Comparison of ENCODE assay signal across 18 cellular contexts in genomic region chr15:77001351-77001750, GRCh38. TPM values are rescaled to one million over a fixed set of nuclear protein-coding genes. Genes with fewer than 3 reads are reported as not detected.
DNase-seq lines count a peak whose midpoint lies in the region; ATAC-seq and TF ChIP-seq lines count a peak whose summit lies in the region.
"Had no signal": no experiment of that assay in that cellular context is flagged by ENCODE, and none has a peak within 500 bp of the region (broad histone marks: within the 10 kb centered on the region; RNA-seq: fewer than 3 reads in every experiment).

No MANE protein-coding gene starts in this region.

- peaks cover 47% of the 10 kb centered on the region for H3K36me3 Mint-ChIP-seq in activated naive CD8-positive, alpha-beta T cell treated with anti-CD3 and anti-CD28 coated beads, Interleukin-2, amount 10 ng/mL, durations not matched to agents 7 days and 5 days

- H2AFZ ChIP-seq in smooth muscle cell (ENCODE audit: low read depth), result no peak overlapping the region

- peak overlapping the region; percentile 84 for H3K27ac Mint-ChIP-seq in activated naive CD8-positive, alpha-beta T cell treated with anti-CD3 and anti-CD28 coated beads, Interleukin-2, amount 10 ng/mL, durations not matched to agents 7 days and 5 days
- H3K27ac Mint-ChIP-seq: nephron had no signal

- 80% methylated on average over 4 of the region's 4 CpGs for WGBS in smooth muscle cell (ENCODE audit: low lambda C conversion rate)

- H3K4me3 ChIP-seq in smooth muscle cell, result no peak overlapping the region

- ATAC-seq in activated naive CD8-positive, alpha-beta T cell treated with anti-CD3 and anti-CD28 coated beads, Interleukin-2, amount 10 ng/mL, durations not matched to agents 7 days and 5 days (ENCODE audit: low read depth), result no peak
- ATAC-seq in omental fat pad (ENCODE audit: low FRiP score) (no peak), HG02763 (IDR thresholded peaks at IDR 0.05; ENCODE audit: unreplicated experiment) (no peak)
- ATAC-seq: left ventricle myocardium superior had no signal

- no peaks in the 10 kb centered on the region for H3F3A ChIP-seq in smooth muscle cell (ENCODE audit: low read depth)

- no peaks in the 10 kb centered on the region for H4K20me1 ChIP-seq in smooth muscle cell (ENCODE audit: low read depth)

- H3K27ac ChIP-seq in smooth muscle cell (ENCODE audit: low read depth), result no peak overlapping the region

- H3K9me3 ChIP-seq in smooth muscle cell (replicated peaks; ENCODE audit: low read depth), result no peaks in the 10 kb centered on the region

- no peak for TF ChIP-seq CTCF in omental fat pad (IDR thresholded peaks at IDR 0.05)
- no peak for TF ChIP-seq CTCF in smooth muscle cell (IDR thresholded peaks at IDR 0.05; ENCODE audit: borderline replicate concordance, insufficient read depth, poor library complexity, severe bottlenecking)

- H3K9ac ChIP-seq in smooth muscle cell (ENCODE audit: low read depth), result no peak overlapping the region

- H3K27me3 Mint-ChIP-seq in activated naive CD8-positive, alpha-beta T cell treated with anti-CD3 and anti-CD28 coated beads, Interleukin-2, amount 10 ng/mL, durations not matched to agents 7 days and 5 days, result no peaks in the 10 kb centered on the region

- POLR2A ChIA-PET in activated naive CD8-positive, alpha-beta T cell treated with anti-CD3 and anti-CD28 coated beads, Interleukin-2, amount 10 ng/mL, durations not matched to agents 7 days and 5 days (lab: Charles Lee), result interaction anchor here (1.7 to 9.0 kb wide), 2 partner anchors 13 to 14 kb away, joined by 5 to 137 read pairs; no protein-coding TSS in a partner anchor

- no peaks in the 10 kb centered on the region for H3K36me3 ChIP-seq in smooth muscle cell (ENCODE audit: low read depth)

- H3K4me1 Mint-ChIP-seq in activated naive CD8-positive, alpha-beta T cell treated with anti-CD3 and anti-CD28 coated beads, Interleukin-2, amount 10 ng/mL, durations not matched to agents 7 days and 5 days, result peaks cover 79% of the 10 kb centered on the region

- DNase-seq in activated T-cell treated with anti-CD3 and anti-CD28 coated beads, Interleukin-2, amount 50 U/mL, for 1 hour, result peak; percentile 13
- DNase-seq in activated T-cell treated with anti-CD3 and anti-CD28 coated beads for 4 hours (no peak), NCI-H146 treated with DMSO at 0.1 percent for 48 hours (lab: John Stamatoyannopoulos, UW; ENCODE audit: unreplicated experiment) (peak; percentile 3), omental fat pad (ENCODE audit: low spot score) (peak; percentile 9), smooth muscle cell (lab: John Stamatoyannopoulos, UW; ENCODE audit: unreplicated experiment) (no peak), NOMO-1 treated with DMSO at 0.1 percent for 48 hours (lab: John Stamatoyannopoulos, UW; ENCODE audit: unreplicated experiment) (no peak)
- DNase-seq in activated naive CD8-positive, alpha-beta T cell treated with anti-CD3 and anti-CD28 coated beads, Interleukin-2, amount 10 ng/mL, durations not matched to agents 7 days and 5 days, result no peak
- DNase-seq: activated CD4-positive, alpha-beta T cell treated with anti-CD3 and anti-CD28 coated beads for 48 hours; central memory CD4-positive, alpha-beta T cell; foreskin melanocyte; left ventricle myocardium superior; NCI-H187 treated with DMSO at 0.1 percent for 48 hours; NCI-H774; stimulated activated CD4-positive, alpha-beta T cell treated with anti-CD3 and anti-CD28 coated beads, Interleukin-2, amount 100 ng/mL, for 48 hours; trophoblast cell had no signal

- no peaks in the 10 kb centered on the region for H3K79me2 ChIP-seq in smooth muscle cell (ENCODE audit: low read depth)

- no peaks in the 10 kb centered on the region for H3K4me1 ChIP-seq in smooth muscle cell (ENCODE audit: low read depth)

- no peaks in the 10 kb centered on the region for H3K27me3 ChIP-seq in smooth muscle cell (ENCODE audit: low read depth)

- H3K4me3 Mint-ChIP-seq in activated naive CD8-positive, alpha-beta T cell treated with anti-CD3 and anti-CD28 coated beads, Interleukin-2, amount 10 ng/mL, durations not matched to agents 7 days and 5 days, result peak overlapping the region; percentile 71
- H3K4me3 Mint-ChIP-seq: nephron had no signal

- peaks cover 2% of the 10 kb centered on the region for H3K9me3 Mint-ChIP-seq in activated naive CD8-positive, alpha-beta T cell treated with anti-CD3 and anti-CD28 coated beads, Interleukin-2, amount 10 ng/mL, durations not matched to agents 7 days and 5 days

- no peak overlapping the region for H3K4me2 ChIP-seq in smooth muscle cell

RNA-seq across cellular contexts. Expression of gene PSTPIP1, which starts 6.4 kb away (rescaled TPM):
- 100 to 1,000 TPM; 238 to 241 TPM for total RNA-seq in activated naive CD8-positive, alpha-beta T cell treated with anti-CD3 and anti-CD28 coated beads, Interleukin-2, amount 10 ng/mL, durations not matched to agents 7 days and 5 days
- total RNA-seq in omental fat pad, result 10 to 100 TPM in 3 of 4 donors, 1 to 10 TPM in 1; 6.3 to 38.5 (median 15.1) TPM
- total RNA-seq in smooth muscle cell, result not detected in 2 replicates
- polyA plus RNA-seq in smooth muscle cell, result 0.38 TPM in 1 of 2 replicates, not detected in the other
- total RNA-seq: LHCN-M2 had no signal

Comparison
In these comparisons a context has a peak if more than half of its experiments do, and no peak if none do; other contexts are left out.
1. DNase-seq: peak in activated T-cell treated with anti-CD3 and anti-CD28 coated beads, Interleukin-2, amount 50 U/mL, for 1 hour (single experiment), NCI-H146 treated with DMSO at 0.1 percent for 48 hours (single experiment) and omental fat pad (single experiment); none in activated T-cell treated with anti-CD3 and anti-CD28 coated beads for 4 hours (single experiment), activated naive CD8-positive, alpha-beta T cell treated with anti-CD3 and anti-CD28 coated beads, Interleukin-2, amount 10 ng/mL, durations not matched to agents 7 days and 5 days (single experiment), smooth muscle cell (single experiment) and NOMO-1 treated with DMSO at 0.1 percent for 48 hours (single experiment).